8 cellular contexts compared by ENCODE assay signal in the genomic region with DNA sequence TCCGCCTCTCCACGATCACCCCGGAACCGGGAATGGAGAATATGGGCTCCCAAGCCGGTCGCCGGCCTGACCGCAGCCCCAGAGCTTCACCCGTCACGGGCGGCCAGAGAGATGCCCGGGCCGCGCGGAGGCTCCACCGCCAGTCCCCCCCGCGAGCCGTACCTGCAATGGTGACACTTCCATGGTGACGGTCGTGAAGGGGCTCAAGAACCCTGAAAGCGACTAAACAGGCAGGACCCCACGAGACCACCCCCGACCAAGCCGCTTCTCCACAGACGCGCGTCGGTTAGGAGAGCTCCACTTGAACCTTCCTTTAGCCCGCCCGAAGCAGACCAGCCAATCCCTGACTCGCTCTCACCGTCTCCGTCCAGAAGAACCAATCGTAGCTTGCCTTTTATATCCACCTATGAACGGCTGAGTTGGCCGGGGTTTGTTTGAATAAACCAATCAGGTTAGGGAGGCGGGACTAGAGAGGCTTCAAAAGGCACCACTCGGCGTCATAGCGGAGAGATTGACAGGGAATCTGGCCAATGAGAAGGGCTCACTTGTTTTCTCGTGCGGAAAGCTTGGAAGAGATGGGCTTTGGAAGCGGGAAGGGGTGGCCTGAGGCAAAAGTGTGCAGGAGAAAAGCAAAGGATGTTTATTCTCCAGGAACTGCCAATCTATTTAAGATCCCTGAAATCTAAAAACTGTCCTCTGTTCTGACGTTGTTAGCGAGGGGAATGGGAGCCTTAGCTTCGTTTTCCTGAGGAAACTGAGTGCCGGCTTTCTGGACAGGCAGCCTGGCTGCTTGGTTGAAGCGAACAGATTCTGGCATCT. TPM values are rescaled to one million over a fixed set of nuclear protein-coding genes. Genes with fewer than 3 reads are reported as not detected.
DNase-seq lines count a peak whose midpoint lies in the region; ATAC-seq and TF ChIP-seq lines count a peak whose summit lies in the region.

A gene with protein sequence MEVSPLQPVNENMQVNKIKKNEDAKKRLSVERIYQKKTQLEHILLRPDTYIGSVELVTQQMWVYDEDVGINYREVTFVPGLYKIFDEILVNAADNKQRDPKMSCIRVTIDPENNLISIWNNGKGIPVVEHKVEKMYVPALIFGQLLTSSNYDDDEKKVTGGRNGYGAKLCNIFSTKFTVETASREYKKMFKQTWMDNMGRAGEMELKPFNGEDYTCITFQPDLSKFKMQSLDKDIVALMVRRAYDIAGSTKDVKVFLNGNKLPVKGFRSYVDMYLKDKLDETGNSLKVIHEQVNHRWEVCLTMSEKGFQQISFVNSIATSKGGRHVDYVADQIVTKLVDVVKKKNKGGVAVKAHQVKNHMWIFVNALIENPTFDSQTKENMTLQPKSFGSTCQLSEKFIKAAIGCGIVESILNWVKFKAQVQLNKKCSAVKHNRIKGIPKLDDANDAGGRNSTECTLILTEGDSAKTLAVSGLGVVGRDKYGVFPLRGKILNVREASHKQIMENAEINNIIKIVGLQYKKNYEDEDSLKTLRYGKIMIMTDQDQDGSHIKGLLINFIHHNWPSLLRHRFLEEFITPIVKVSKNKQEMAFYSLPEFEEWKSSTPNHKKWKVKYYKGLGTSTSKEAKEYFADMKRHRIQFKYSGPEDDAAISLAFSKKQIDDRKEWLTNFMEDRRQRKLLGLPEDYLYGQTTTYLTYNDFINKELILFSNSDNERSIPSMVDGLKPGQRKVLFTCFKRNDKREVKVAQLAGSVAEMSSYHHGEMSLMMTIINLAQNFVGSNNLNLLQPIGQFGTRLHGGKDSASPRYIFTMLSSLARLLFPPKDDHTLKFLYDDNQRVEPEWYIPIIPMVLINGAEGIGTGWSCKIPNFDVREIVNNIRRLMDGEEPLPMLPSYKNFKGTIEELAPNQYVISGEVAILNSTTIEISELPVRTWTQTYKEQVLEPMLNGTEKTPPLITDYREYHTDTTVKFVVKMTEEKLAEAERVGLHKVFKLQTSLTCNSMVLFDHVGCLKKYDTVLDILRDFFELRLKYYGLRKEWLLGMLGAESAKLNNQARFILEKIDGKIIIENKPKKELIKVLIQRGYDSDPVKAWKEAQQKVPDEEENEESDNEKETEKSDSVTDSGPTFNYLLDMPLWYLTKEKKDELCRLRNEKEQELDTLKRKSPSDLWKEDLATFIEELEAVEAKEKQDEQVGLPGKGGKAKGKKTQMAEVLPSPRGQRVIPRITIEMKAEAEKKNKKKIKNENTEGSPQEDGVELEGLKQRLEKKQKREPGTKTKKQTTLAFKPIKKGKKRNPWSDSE (N-terminal part only) (minus strand): TSS at position 288 of the 819 bp plus-strand sequence. CDS start 105 bp downstream, at position 183.

- CTCF ChIA-PET in Panc1 (lab: Charles Lee), result interaction anchor here (0.6 to 1.7 kb wide), 7 partner anchors 15 to 134 kb away, joined by 3 to 19 read pairs (median 4); partner anchors contain the start of gene IGFBP4

- ATAC-seq in GM21786 (IDR thresholded peaks at IDR 0.05; ENCODE audit: unreplicated experiment), result peak; percentile 94
- ATAC-seq in Panc1, result peak; percentile 97
- peak; percentile 99 for ATAC-seq in esophagus mucosa

- H3K27me3 ChIP-seq in KMS-11 (ENCODE audit: insufficient read depth, low read depth) (no peaks in the 10 kb centered on the region), Panc1 (ENCODE audit: control insufficient read depth, insufficient read depth, low read length) (no peaks in the 10 kb centered on the region), muscle layer of colon (ENCODE audit: control insufficient read depth in 1 of 2, insufficient read depth in 2 of 2, low read length in 2 of 2) (no peaks in the 10 kb centered on the region)

- H3K9me3 ChIP-seq in Panc1 (ENCODE audit: control insufficient read depth, insufficient read depth, low read depth, low read length), result no peaks in the 10 kb centered on the region
- no peaks in the 10 kb centered on the region for H3K9me3 ChIP-seq in muscle layer of colon (ENCODE audit: low read length)

- H2AFZ ChIP-seq in KMS-11 (ENCODE audit: low read depth), result peak within 1 kb of the TSS; percentile 92

- peak within 1 kb of the TSS; percentile 87 for H3K4me2 ChIP-seq in KMS-11

- intact Hi-C loops in Panc1 (cut with micrococcal nuclease; ENCODE audit: unreplicated experiment), result loop anchor here (10.0 kb wide), 1 partner anchor 113 kb away; the partner anchor contains the start of gene RARA

- peak within 1 kb of the TSS; percentile 43; the same call in 1 of the 2 replicates for H3K27ac ChIP-seq in KMS-11
- H3K27ac ChIP-seq in Panc1 (ENCODE audit: low read length), result peak within 1 kb of the TSS; percentile 95
- H3K27ac ChIP-seq in muscle layer of colon (ENCODE audit: low read depth, low read length), result peak within 1 kb of the TSS; percentile 81

- H4K20me1 ChIP-seq in KMS-11 (ENCODE audit: insufficient read depth), result no peaks in the 10 kb centered on the region

- DNase-seq in DMS79 treated with DMSO at 0.1 percent for 48 hours (lab: John Stamatoyannopoulos, UW) (peak; percentile 99), Panc1 (ENCODE audit: low read depth, low spot score) (peak; percentile 99)
- DNase-seq in activated T-cell treated with anti-CD3 and anti-CD28 coated beads, Interleukin-2, amount 50 U/mL, for 24 hours, result peak; percentile 99
- peak; percentile 88 to 89 for DNase-seq in stimulated activated CD8-positive, alpha-beta memory T cell treated with anti-CD3 and anti-CD28 coated beads, Interleukin-7, amount 100 ng/mL, for 1 hour (ENCODE audit: low read depth in 2 of 2)

- H3K4me1 Mint-ChIP-seq in activated T-cell treated with anti-CD3 and anti-CD28 coated beads, Interleukin-2, amount 50 U/mL, for 24 hours (ENCODE audit: low read depth), result peaks cover 32% of the 10 kb centered on the region

- peaks cover 4% of the 10 kb centered on the region for H3K27me3 Mint-ChIP-seq in activated T-cell treated with anti-CD3 and anti-CD28 coated beads, Interleukin-2, amount 50 U/mL, for 24 hours

- POLR2A ChIA-PET in Panc1 (lab: Charles Lee), result interaction anchor here (0.5 to 1.1 kb wide), 6 partner anchors 10 to 259 kb away, joined by 3 to 4 read pairs (median 3); no protein-coding TSS in a partner anchor

- H3K36me3 Mint-ChIP-seq in activated T-cell treated with anti-CD3 and anti-CD28 coated beads, Interleukin-2, amount 50 U/mL, for 24 hours (ENCODE audit: low read depth), result peaks cover 45% of the 10 kb centered on the region

- in situ Hi-C loops in Panc1 (cut with HindIII; ENCODE audit: low pct_unique_long_range_greater_than_20kb, low sequenced_read_pairs), result no loop called here

- H3K4me3 Mint-ChIP-seq in activated T-cell treated with anti-CD3 and anti-CD28 coated beads, Interleukin-2, amount 50 U/mL, for 24 hours, result peak within 1 kb of the TSS; percentile 99

- H3K27ac Mint-ChIP-seq in activated T-cell treated with anti-CD3 and anti-CD28 coated beads, Interleukin-2, amount 50 U/mL, for 24 hours, result peak within 1 kb of the TSS; percentile 93

- no peak; the same call in 1 of the 2 replicates for TF ChIP-seq CTCF in KMS-11 (conservative IDR thresholded peaks at IDR 0.05; ENCODE audit: low read depth, low read length)
- TF ChIP-seq CTCF in Panc1 (IDR thresholded peaks at IDR 0.05), result no peak

- H3K4me3 ChIP-seq in KMS-11 (IDR thresholded peaks at IDR 0.05; ENCODE audit: insufficient read depth, low read depth, low read length) (peak within 1 kb of the TSS; percentile 70), Panc1 (ENCODE audit: low read depth in 2 of 2, low read length in 2 of 2) (peak within 1 kb of the TSS; percentile 83 to 86), muscle layer of colon (ENCODE audit: low read depth in 1 of 2, low read length in 2 of 2) (peak within 1 kb of the TSS; percentile 55 to 63)

- peaks cover 27% of the 10 kb centered on the region for H3K79me2 ChIP-seq in KMS-11 (ENCODE audit: insufficient read depth, low read depth)

- H3K9me3 Mint-ChIP-seq in activated T-cell treated with anti-CD3 and anti-CD28 coated beads, Interleukin-2, amount 50 U/mL, for 24 hours, result no peaks in the 10 kb centered on the region

- H3K4me1 ChIP-seq in KMS-11 (ENCODE audit: low read depth, poor library complexity, severe bottlenecking) (peaks cover 26% of the 10 kb centered on the region), Panc1 (ENCODE audit: control insufficient read depth, insufficient read depth, low read length) (peaks cover 18% of the 10 kb centered on the region), muscle layer of colon (ENCODE audit: insufficient read depth, low read length) (no peaks in the 10 kb centered on the region)

- H3K9ac ChIP-seq in KMS-11 (peak within 1 kb of the TSS; percentile 63; the same call in 1 of the 2 replicates), muscle layer of colon (ENCODE audit: low read length) (peak within 1 kb of the TSS; percentile 16)

- BruUV-seq in Panc1 (replicated peaks; lab: Mats Ljungman, UMichigan), result no TSS peak

- peaks cover 14% of the 10 kb centered on the region for H3K36me3 ChIP-seq in KMS-11 (ENCODE audit: insufficient read depth)
- H3K36me3 ChIP-seq in Panc1 (ENCODE audit: control insufficient read depth, insufficient read depth, low read length), result peaks cover 24% of the 10 kb centered on the region
- no peaks in the 10 kb centered on the region for H3K36me3 ChIP-seq in muscle layer of colon (ENCODE audit: insufficient read depth, low read length)

RNA-seq across cellular contexts. Expression of the gene that starts here (rescaled TPM):
- 230 TPM for total RNA-seq in Panc1 (2021; ENCODE audit: unreplicated experiment)
- polyA plus RNA-seq in Panc1 (2012; ENCODE audit: insufficient read length), result 28.5 TPM
- total RNA-seq in esophagus mucosa, result 56.1 TPM

Comparison
In these comparisons a context has a peak if more than half of its experiments do, and no peak if none do; other contexts are left out.
1. Peak in every context shown above with its lines: DNase-seq, ATAC-seq, H3K4me3 ChIP-seq and H3K27ac ChIP-seq.
2. H3K27ac ChIP-seq: peak in every context shown above with its lines; median percentile 95 in Panc1; 81 in muscle layer of colon; 43 in KMS-11.